In the genomic region with DNA sequence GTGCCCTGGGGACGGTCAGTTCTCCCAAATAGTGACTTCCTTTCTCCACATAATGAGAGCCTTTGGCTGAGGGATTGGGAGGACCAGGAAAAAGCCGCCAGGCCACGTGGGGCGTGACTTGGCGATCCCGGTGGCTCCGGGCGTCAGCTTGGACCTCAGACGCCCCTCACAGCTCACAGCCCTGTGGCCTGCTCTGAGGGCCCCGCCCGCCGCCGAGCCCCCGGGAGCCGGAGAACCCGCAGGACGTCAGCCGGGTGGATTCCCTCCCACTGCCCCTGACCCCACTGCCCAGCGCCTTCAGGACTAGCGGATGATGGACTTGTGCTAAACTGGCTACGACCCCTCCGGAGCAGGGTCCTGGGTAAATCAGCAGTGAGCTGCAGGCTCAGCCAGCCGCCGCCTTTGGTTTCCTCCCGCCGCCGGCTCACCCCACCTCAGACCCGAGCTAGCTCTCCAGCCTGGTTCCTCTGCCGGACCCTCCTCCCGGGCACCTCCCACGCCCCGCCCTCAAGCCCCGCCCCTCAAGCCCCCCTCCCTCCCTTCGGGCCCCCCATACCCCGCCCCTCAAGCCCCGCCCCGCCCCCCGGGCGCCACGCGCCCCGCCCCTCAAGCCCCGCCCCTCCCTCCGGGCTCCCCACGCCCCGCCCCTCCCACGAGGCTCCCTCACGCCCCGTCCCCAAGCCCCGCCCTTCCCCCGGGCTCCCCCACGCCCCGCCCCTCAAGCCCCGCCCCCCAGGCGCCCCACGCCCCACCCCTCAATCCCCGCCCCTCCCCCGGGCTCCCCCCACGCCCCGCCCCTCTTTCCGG, we compare ENCODE assay signal across 8 cellular contexts. TPM values are rescaled to one million over a fixed set of nuclear protein-coding genes. Genes with fewer than 3 reads are reported as not detected.
A peak's percentile ranks its signal among the peaks of the same experiment; 100 is the strongest.
DNase-seq lines count a peak whose midpoint lies in the region; ATAC-seq, FAIRE-seq and TF ChIP-seq lines count a peak whose summit lies in the region.

No MANE protein-coding gene starts in this region.

- H3K4me3 ChIP-seq in BE2C (ENCODE audit: low read depth, low read length), result peak overlapping the region; percentile 42
- H3K4me3 ChIP-seq in GM12875 (ENCODE audit: low read depth, low read length), result peak overlapping the region; percentile 31
- H3K4me3 ChIP-seq in astrocyte (ENCODE audit: insufficient read depth, low read depth, low read length), result peak overlapping the region; percentile 60
- peak overlapping the region; percentile 76 for H3K4me3 ChIP-seq in rectal smooth muscle tissue (ENCODE audit: low read length)

- no peak for TF ChIP-seq CTCF in BE2C (IDR thresholded peaks at IDR 0.05; ENCODE audit: low read depth, low read length)
- TF ChIP-seq CTCF in GM12875 (IDR thresholded peaks at IDR 0.05; ENCODE audit: borderline replicate concordance, insufficient read depth, low read depth, low read length), result no peak
- TF ChIP-seq CTCF in astrocyte (IDR thresholded peaks at IDR 0.05; ENCODE audit: insufficient read depth, low read depth, low read length), result no peak

- peaks cover 3% of the 10 kb centered on the region for H3K36me3 Mint-ChIP-seq in astrocyte (ENCODE audit: low read depth, unreplicated experiment)

- H3K27ac Mint-ChIP-seq in astrocyte (ENCODE audit: unreplicated experiment), result no peak overlapping the region

- peak; percentile 89 for DNase-seq in BE2C
- DNase-seq in NCI-H2227 (lab: John Stamatoyannopoulos, UW; ENCODE audit: unreplicated experiment), result peak; percentile 65
- peak; percentile 38 for DNase-seq in astrocyte (ENCODE audit: low read depth)
- peak; percentile 85 to 93 for DNase-seq in hippocampal formation (lab: John Stamatoyannopoulos, UW)
- DNase-seq in KG1 (lab: John Stamatoyannopoulos, UW), result no peak

- no peaks in the 10 kb centered on the region for H3K9me3 Mint-ChIP-seq in astrocyte (ENCODE audit: unreplicated experiment)

- H3K4me2 ChIP-seq in astrocyte (ENCODE audit: low read length), result peak overlapping the region; percentile 93

- peaks cover 3% of the 10 kb centered on the region for H3K79me2 ChIP-seq in astrocyte (ENCODE audit: insufficient read depth, low read length)

- H3K4me1 ChIP-seq in BE2C, result peaks cover 5% of the 10 kb centered on the region
- H3K4me1 ChIP-seq in astrocyte (ENCODE audit: insufficient read depth, low read length), result peaks cover 44% of the 10 kb centered on the region
- peaks cover 34% of the 10 kb centered on the region for H3K4me1 ChIP-seq in rectal smooth muscle tissue (ENCODE audit: control insufficient read depth, insufficient read depth, low read length)

- no peak for FAIRE-seq in astrocyte (lab: Jason Lieb, UNC)

- H3K9ac ChIP-seq in astrocyte (ENCODE audit: low read length), result peak overlapping the region; percentile 69
- H3K9ac ChIP-seq in rectal smooth muscle tissue (ENCODE audit: low read length), result no peak overlapping the region

- peaks cover 5% of the 10 kb centered on the region for H3K27me3 Mint-ChIP-seq in astrocyte (ENCODE audit: low read depth, unreplicated experiment)

- H3K4me1 Mint-ChIP-seq in astrocyte (ENCODE audit: low read depth, unreplicated experiment), result peaks cover under 1% of the 10 kb centered on the region

- H3K27me3 ChIP-seq in BE2C (no peaks in the 10 kb centered on the region), astrocyte (ENCODE audit: insufficient read depth, low read length) (no peaks in the 10 kb centered on the region), rectal smooth muscle tissue (ENCODE audit: control insufficient read depth, insufficient read depth, low read length) (no peaks in the 10 kb centered on the region)

- H3K9me3 ChIP-seq in BE2C, result no peaks in the 10 kb centered on the region
- H3K9me3 ChIP-seq in astrocyte (ENCODE audit: insufficient read depth, low read depth, low read length), result no peaks in the 10 kb centered on the region

- H2AFZ ChIP-seq in astrocyte (ENCODE audit: low read depth, low read length), result peak overlapping the region; percentile 82

- H4K20me1 ChIP-seq in astrocyte (ENCODE audit: insufficient read depth, low read length), result no peaks in the 10 kb centered on the region

- H3K36me3 ChIP-seq in BE2C (no peaks in the 10 kb centered on the region), astrocyte (ENCODE audit: insufficient read depth, low read length) (no peaks in the 10 kb centered on the region), rectal smooth muscle tissue (ENCODE audit: control insufficient read depth, insufficient read depth, low read length) (no peaks in the 10 kb centered on the region)

- ATAC-seq in HG03097 (IDR thresholded peaks at IDR 0.05; ENCODE audit: low FRiP score, unreplicated experiment), result no peak

- H3K27ac ChIP-seq in astrocyte (ENCODE audit: low read depth, low read length), result peak overlapping the region; percentile 53
- peak overlapping the region; percentile 78 for H3K27ac ChIP-seq in rectal smooth muscle tissue (ENCODE audit: low read depth, low read length)

- H3K4me3 Mint-ChIP-seq in astrocyte (ENCODE audit: unreplicated experiment), result no peak overlapping the region

RNA-seq across cellular contexts. Expression of a gene that starts 10.0 kb away (rescaled TPM):
- polyA plus RNA-seq in BE2C (2012; ENCODE audit: insufficient read depth, insufficient read length, low read depth), result 37.3 TPM
- 114 and 124 TPM in 2 replicates for total RNA-seq in astrocyte

RNA-seq across cellular contexts. Expression of a gene that starts 23.5 kb away (rescaled TPM):
- 22.2 TPM for polyA plus RNA-seq in BE2C (2012; ENCODE audit: insufficient read depth, insufficient read length, low read depth)
- 63.4 and 66.2 TPM in 2 replicates for total RNA-seq in astrocyte
